ENCODE assay signal across 8 cellular contexts in genomic region chr2:112645396-112646101, GRCh38. TPM values are rescaled to one million over a fixed set of nuclear protein-coding genes. Genes with fewer than 3 reads are reported as not detected.
DNase-seq lines count a peak whose midpoint lies in the region; FAIRE-seq and TF ChIP-seq lines count a peak whose summit lies in the region.

A gene with protein sequence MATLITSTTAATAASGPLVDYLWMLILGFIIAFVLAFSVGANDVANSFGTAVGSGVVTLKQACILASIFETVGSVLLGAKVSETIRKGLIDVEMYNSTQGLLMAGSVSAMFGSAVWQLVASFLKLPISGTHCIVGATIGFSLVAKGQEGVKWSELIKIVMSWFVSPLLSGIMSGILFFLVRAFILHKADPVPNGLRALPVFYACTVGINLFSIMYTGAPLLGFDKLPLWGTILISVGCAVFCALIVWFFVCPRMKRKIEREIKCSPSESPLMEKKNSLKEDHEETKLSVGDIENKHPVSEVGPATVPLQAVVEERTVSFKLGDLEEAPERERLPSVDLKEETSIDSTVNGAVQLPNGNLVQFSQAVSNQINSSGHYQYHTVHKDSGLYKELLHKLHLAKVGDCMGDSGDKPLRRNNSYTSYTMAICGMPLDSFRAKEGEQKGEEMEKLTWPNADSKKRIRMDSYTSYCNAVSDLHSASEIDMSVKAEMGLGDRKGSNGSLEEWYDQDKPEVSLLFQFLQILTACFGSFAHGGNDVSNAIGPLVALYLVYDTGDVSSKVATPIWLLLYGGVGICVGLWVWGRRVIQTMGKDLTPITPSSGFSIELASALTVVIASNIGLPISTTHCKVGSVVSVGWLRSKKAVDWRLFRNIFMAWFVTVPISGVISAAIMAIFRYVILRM (plus strand): TSS chr2:112645939. CDS start chr2:112646829, 890 bp downstream.

- H3K4me2 ChIP-seq in Loucy (ENCODE audit: low read depth, low read length, poor library complexity, severe bottlenecking), result peak within 1 kb of the TSS; percentile 94

- peaks cover 21% of the 10 kb centered on the region for H3K27me3 Mint-ChIP-seq in neural crest cell (ENCODE audit: low read depth)

- H3K9me3 ChIP-seq in ES-I3 (ENCODE audit: control insufficient read depth, insufficient read depth, low read length) (no peaks in the 10 kb centered on the region), Loucy (ENCODE audit: insufficient read depth, low read depth, low read length) (no peaks in the 10 kb centered on the region)

- no peaks in the 10 kb centered on the region for H3K27me3 ChIP-seq in Loucy (ENCODE audit: insufficient read depth, low read length, poor library complexity, severe bottlenecking)

- H3K9me2 ChIP-seq in Loucy (replicated peaks; ENCODE audit: low read depth, low read length), result no peaks in the 10 kb centered on the region

- H3K4me3 ChIP-seq in Loucy (ENCODE audit: low read length, poor library complexity, severe bottlenecking), result peak within 1 kb of the TSS; percentile 79
- H3K4me3 ChIP-seq in fibroblast of villous mesenchyme (ENCODE audit: low read depth, low read length), result peak within 1 kb of the TSS; percentile 94

- no peak for FAIRE-seq in H54 (lab: Jason Lieb, UNC)

- peak within 1 kb of the TSS; percentile 97 for H3K27ac Mint-ChIP-seq in neural crest cell (ENCODE audit: unreplicated experiment)

- H4K20me1 ChIP-seq in Loucy (ENCODE audit: insufficient read depth, low read length, poor library complexity, severe bottlenecking), result peaks cover 39% of the 10 kb centered on the region

- TF ChIP-seq CTCF in Loucy (conservative IDR thresholded peaks at IDR 0.05; ENCODE audit: low read length) (peak; percentile 54), fibroblast of villous mesenchyme (IDR thresholded peaks at IDR 0.05; ENCODE audit: insufficient read depth, low read depth, low read length) (peak; percentile 33), neural crest cell (conservative IDR thresholded peaks at IDR 0.05) (peak; percentile 70)

- H3K4me1 ChIP-seq in ES-I3 (ENCODE audit: insufficient read depth, low read length) (peaks cover 22% of the 10 kb centered on the region), Loucy (ENCODE audit: insufficient read depth, low read length, poor library complexity, severe bottlenecking) (peaks cover 56% of the 10 kb centered on the region)

- DNase-seq in H54 (ENCODE audit: insufficient read length, low spot score), result peak; percentile 86
- DNase-seq in SHP77 treated with DMSO at 0.1 percent for 48 hours (lab: John Stamatoyannopoulos, UW), result peak; percentile 82
- DNase-seq in activated gamma-delta T cell (lab: John Stamatoyannopoulos, UW), result peak; percentile 100
- peak; percentile 92 for DNase-seq in fibroblast of villous mesenchyme (ENCODE audit: low read depth)
- DNase-seq in neural crest cell (ENCODE audit: low read depth, low spot score), result peak; percentile 93
- peak; percentile 85 for DNase-seq in stromal cell of bone marrow (ENCODE audit: low read depth)

- H3K9me3 Mint-ChIP-seq in neural crest cell, result no peaks in the 10 kb centered on the region

- peak within 1 kb of the TSS; percentile 95 for H3K4me3 Mint-ChIP-seq in neural crest cell

- no peaks in the 10 kb centered on the region for H3F3A ChIP-seq in Loucy (ENCODE audit: low read depth)

- H3K79me2 ChIP-seq in Loucy (ENCODE audit: insufficient read depth, low read length), result peaks cover 58% of the 10 kb centered on the region

- H3K36me3 Mint-ChIP-seq in neural crest cell (ENCODE audit: low read depth), result peaks cover 15% of the 10 kb centered on the region

- peak; percentile 91 for TF ChIP-seq POLR2A in H54 (IDR thresholded peaks at IDR 0.05; ENCODE audit: low read depth, low read length)

- peaks cover 28% of the 10 kb centered on the region for H3K36me3 ChIP-seq in ES-I3 (ENCODE audit: insufficient read depth, low read length)
- H3K36me3 ChIP-seq in Loucy (ENCODE audit: insufficient read depth, low read length), result peaks cover 30% of the 10 kb centered on the region

- H3K9ac ChIP-seq in ES-I3 (ENCODE audit: low read depth, low read length) (peak within 1 kb of the TSS; percentile 97), Loucy (ENCODE audit: low read depth, low read length, poor library complexity, severe bottlenecking) (peak within 1 kb of the TSS; percentile 94)

- H3K4me1 Mint-ChIP-seq in neural crest cell, result peaks cover 34% of the 10 kb centered on the region

- H2AFZ ChIP-seq in Loucy (ENCODE audit: low read length), result peak within 1 kb of the TSS; percentile 82

RNA-seq across cellular contexts. Expression of the gene that starts here (rescaled TPM):
- total RNA-seq in fibroblast of villous mesenchyme, result 66.0 and 96.3 TPM in 2 replicates
- 114 and 116 TPM in 2 replicates for total RNA-seq in neural crest cell

Comparison
In these comparisons a context has a peak if more than half of its experiments do, and no peak if none do; other contexts are left out.
1. Peak in every context shown above with its lines: DNase-seq and H3K4me3 ChIP-seq.